In the genomic region with DNA sequence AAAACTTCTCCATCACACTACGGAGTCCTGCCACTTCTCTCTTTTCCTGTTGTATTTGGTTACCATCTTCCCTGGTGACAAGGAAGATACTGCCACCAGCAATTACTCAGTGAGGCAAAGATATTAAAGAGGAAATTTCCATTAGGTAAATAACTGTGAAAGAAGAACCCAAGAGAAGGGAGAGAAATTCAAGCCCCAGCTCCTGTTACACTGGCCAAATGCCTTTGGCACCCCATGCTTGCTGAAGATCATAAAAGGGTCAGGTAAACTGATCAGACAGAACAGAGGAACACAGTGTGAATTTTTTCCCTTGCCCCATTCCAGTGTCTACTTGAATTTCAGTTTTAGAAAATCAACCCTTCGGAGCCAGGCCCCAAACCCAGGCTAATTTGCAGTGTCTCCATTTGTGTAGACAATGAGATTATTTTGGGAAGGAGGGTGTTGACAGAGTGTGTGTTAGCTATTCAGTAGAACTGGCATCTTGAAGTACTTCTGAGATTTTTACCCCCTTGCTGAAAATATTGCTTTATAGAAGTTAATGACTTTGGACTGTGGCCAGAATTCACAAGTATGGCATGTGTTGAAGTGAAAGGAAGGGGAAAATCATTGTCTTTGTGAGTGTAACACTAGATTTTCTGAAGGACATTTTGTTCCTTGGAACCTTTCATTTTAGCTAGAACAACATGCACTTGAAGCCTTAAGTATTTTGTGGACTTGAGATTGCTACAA, we compare ENCODE assay signal across 1 cellular context.
TF ChIP-seq lines count a peak whose summit lies in the region.

No MANE protein-coding gene starts in this region.

TF ChIP-seq in HEK293, 187 proteins besides CTCF, POLR2A, EP300 and RAD21 (continued from another document):
- TF ChIP-seq ZNF629 (tag by site-specific recombination; IDR thresholded peaks at IDR 0.05) (no peak), ZNF16 (tag by site-specific recombination; IDR thresholded peaks at IDR 0.05; ENCODE audit: low read depth) (no peak), IKZF3 (tag by site-specific recombination; IDR thresholded peaks at IDR 0.05) (no peak), ZNF138 (tag by site-specific recombination; IDR thresholded peaks at IDR 0.05; ENCODE audit: borderline replicate concordance) (no peak), ZNF202 (tag by site-specific recombination; IDR thresholded peaks at IDR 0.05; ENCODE audit: borderline replicate concordance) (no peak), YY1 (tag by site-specific recombination; IDR thresholded peaks at IDR 0.05) (no peak), ZNF707 (tag by site-specific recombination; IDR thresholded peaks at IDR 0.05) (no peak)
- TF ChIP-seq, protein P1, sequence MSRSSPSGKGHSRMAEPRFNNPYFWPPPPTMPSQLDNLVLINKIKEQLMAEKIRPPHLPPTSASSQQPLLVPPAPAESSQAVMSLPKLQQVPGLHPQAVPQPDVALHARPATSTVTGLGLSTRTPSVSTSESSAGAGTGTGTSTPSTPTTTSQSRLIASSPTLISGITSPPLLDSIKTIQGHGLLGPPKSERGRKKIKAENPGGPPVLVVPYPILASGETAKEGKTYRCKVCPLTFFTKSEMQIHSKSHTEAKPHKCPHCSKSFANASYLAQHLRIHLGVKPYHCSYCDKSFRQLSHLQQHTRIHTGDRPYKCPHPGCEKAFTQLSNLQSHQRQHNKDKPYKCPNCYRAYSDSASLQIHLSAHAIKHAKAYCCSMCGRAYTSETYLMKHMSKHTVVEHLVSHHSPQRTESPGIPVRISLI (tag by site-specific recombination; IDR thresholded peaks at IDR 0.05) = no peak
